ENCODE assay signal across 9 cellular contexts in genomic region chr2:100818003-100818605, GRCh38. TPM values are rescaled to one million over a fixed set of nuclear protein-coding genes. Genes with fewer than 3 reads are reported as not detected.
DNase-seq lines count a peak whose midpoint lies in the region; ATAC-seq and TF ChIP-seq lines count a peak whose summit lies in the region.
"Had no signal": no experiment of that assay in that cellular context is flagged by ENCODE, and none has a peak within 500 bp of the region (broad histone marks: within the 10 kb centered on the region; RNA-seq: fewer than 3 reads in every experiment).

No MANE protein-coding gene starts in this region.

- H3K23ac ChIP-seq in mesendoderm (ENCODE audit: low read length), result no peak overlapping the region

- H3K4me1 ChIP-seq in effector memory CD4-positive, alpha-beta T cell (ENCODE audit: control insufficient read depth, insufficient read depth, low read length, poor library complexity, severe bottlenecking), result peaks cover 5% of the 10 kb centered on the region
- no peaks in the 10 kb centered on the region for H3K4me1 ChIP-seq in mesendoderm (ENCODE audit: control insufficient read depth, low read depth, low read length)
- H3K4me1 ChIP-seq in upper lobe of right lung, result peaks cover 9% of the 10 kb centered on the region

- H3K4ac ChIP-seq in mesendoderm (ENCODE audit: low read depth, low read length), result no peak overlapping the region

- peaks cover 9% of the 10 kb centered on the region for H3K27me3 ChIP-seq in effector memory CD4-positive, alpha-beta T cell (replicated peaks; ENCODE audit: control insufficient read depth, insufficient read depth, low read length, poor library complexity, severe bottlenecking)
- H3K27me3 ChIP-seq in mesendoderm (ENCODE audit: insufficient read depth, low read length, poor library complexity) (peaks cover 25% of the 10 kb centered on the region), upper lobe of right lung (peaks cover 10% of the 10 kb centered on the region)

- H3K4me3 ChIP-seq in effector memory CD4-positive, alpha-beta T cell (ENCODE audit: insufficient read depth, low read depth, low read length, poor library complexity, severe bottlenecking), result peak overlapping the region; percentile 43
- no peak overlapping the region for H3K4me3 ChIP-seq in mesendoderm (ENCODE audit: low read length)
- peak overlapping the region; percentile 57 for H3K4me3 ChIP-seq in upper lobe of right lung

- peaks cover 25% of the 10 kb centered on the region for H3K27me3 Mint-ChIP-seq in activated T-cell treated with anti-CD3 and anti-CD28 coated beads, Interleukin-2, amount 50 U/mL, for 4 hours (ENCODE audit: low read depth)

- peak overlapping the region; percentile 67 for H3K4me3 Mint-ChIP-seq in activated T-cell treated with anti-CD3 and anti-CD28 coated beads, Interleukin-2, amount 50 U/mL, for 4 hours
- H3K4me3 Mint-ChIP-seq: activated B cell treated with CpG ODN at 0.5 μM for 24 hours had no signal

- H3K18ac ChIP-seq in mesendoderm (ENCODE audit: low read length), result no peak overlapping the region

- H2BK5ac ChIP-seq in mesendoderm (ENCODE audit: low read length), result no peak overlapping the region

- no peaks in the 10 kb centered on the region for H3K36me3 ChIP-seq in effector memory CD4-positive, alpha-beta T cell (ENCODE audit: control insufficient read depth, insufficient read depth, low read length)
- H3K36me3 ChIP-seq in mesendoderm (ENCODE audit: control insufficient read depth, insufficient read depth, low read length) (no peaks in the 10 kb centered on the region), upper lobe of right lung (no peaks in the 10 kb centered on the region)

- no peak overlapping the region for H3K9ac ChIP-seq in mesendoderm (ENCODE audit: low read length)

- no peaks in the 10 kb centered on the region for H3K36me3 Mint-ChIP-seq in activated T-cell treated with anti-CD3 and anti-CD28 coated beads, Interleukin-2, amount 50 U/mL, for 4 hours (ENCODE audit: insufficient read depth)

- H3K9me3 Mint-ChIP-seq in activated T-cell treated with anti-CD3 and anti-CD28 coated beads, Interleukin-2, amount 50 U/mL, for 4 hours, result no peaks in the 10 kb centered on the region
- H3K9me3 Mint-ChIP-seq: activated B cell treated with CpG ODN at 0.5 μM for 24 hours had no signal

- H3K56ac ChIP-seq in mesendoderm (ENCODE audit: low read length), result no peak overlapping the region

- no peak overlapping the region for H2AK5ac ChIP-seq in mesendoderm (ENCODE audit: low read length)

- peak; percentile 12 for DNase-seq in activated T-cell treated with anti-CD3 and anti-CD28 coated beads, Interleukin-2, amount 50 U/mL, for 4 hours
- DNase-seq in activated T-cell treated with anti-CD3 and anti-CD28 coated beads, Interleukin-2, amount 50 U/mL, for 1 hour, result no peak
- DNase-seq in effector memory CD4-positive, alpha-beta T cell, result no peak
- DNase-seq in mesendoderm (no peak), upper lobe of right lung (no peak), DMS 273 (lab: John Stamatoyannopoulos, UW; ENCODE audit: unreplicated experiment) (no peak)
- DNase-seq: activated B cell treated with CpG ODN at 0.5 μM for 24 hours had no signal

- H3K4me2 ChIP-seq in mesendoderm (ENCODE audit: low read length), result peak overlapping the region; percentile 5

- no peak overlapping the region for H2BK15ac ChIP-seq in mesendoderm (replicated peaks; ENCODE audit: low read depth)

- no peak overlapping the region for H4K8ac ChIP-seq in mesendoderm (ENCODE audit: low read depth, low read length)

- peaks cover 31% of the 10 kb centered on the region for H3K4me1 Mint-ChIP-seq in activated T-cell treated with anti-CD3 and anti-CD28 coated beads, Interleukin-2, amount 50 U/mL, for 4 hours (ENCODE audit: low read depth)

- intact Hi-C loops in upper lobe of right lung (cut with DNase I), result no loop called here

- H4K5ac ChIP-seq in mesendoderm (ENCODE audit: low read length), result no peak overlapping the region

- no CpG with 5 or more reads among the region's 16 CpGs for WGBS in mesendoderm (ENCODE audit: extremely low coverage, insufficient coverage, low lambda C conversion rate)

- no peaks in the 10 kb centered on the region for H3K79me1 ChIP-seq in mesendoderm (ENCODE audit: low read length)

- H3K27ac ChIP-seq in effector memory CD4-positive, alpha-beta T cell (ENCODE audit: insufficient read depth, low read length, poor library complexity, severe bottlenecking), result no peak overlapping the region
- H3K27ac ChIP-seq in mesendoderm (ENCODE audit: low read depth, low read length), result no peak overlapping the region
- peak overlapping the region; percentile 34 for H3K27ac ChIP-seq in upper lobe of right lung

- peak in 1 of 2 donors; percentile 19 for ATAC-seq in activated T-cell treated with anti-CD3 and anti-CD28 coated beads, Interleukin-2, amount 50 U/mL, for 4 hours
- ATAC-seq in upper lobe of right lung (peak; percentile 1), GM21360 (IDR thresholded peaks at IDR 0.05; ENCODE audit: unreplicated experiment) (no peak), HG03378 (IDR thresholded peaks at IDR 0.05; ENCODE audit: unreplicated experiment) (no peak)

- no peaks in the 10 kb centered on the region for H3K9me3 ChIP-seq in effector memory CD4-positive, alpha-beta T cell (ENCODE audit: control insufficient read depth, low read length)
- H3K9me3 ChIP-seq in upper lobe of right lung, result no peaks in the 10 kb centered on the region

- no peak for TF ChIP-seq CTCF in upper lobe of right lung (IDR thresholded peaks at IDR 0.05)

- H3K79me2 ChIP-seq in mesendoderm (ENCODE audit: control insufficient read depth, insufficient read depth, low read length), result no peaks in the 10 kb centered on the region

- H2BK120ac ChIP-seq in mesendoderm (ENCODE audit: low read depth, low read length), result no peak overlapping the region

RNA-seq across cellular contexts. Expression of gene NPAS2, which starts 1.8 kb away (rescaled TPM):
- total RNA-seq in activated T-cell treated with anti-CD3 and anti-CD28 coated beads, Interleukin-2, amount 50 U/mL, for 4 hours, result 10 to 100 TPM in 2 of 3 donors, 1 to 10 TPM in 1; 4.8 to 14.6 (median 10.4) TPM
- polyA plus RNA-seq in mesendoderm (2013, experiment 1 of 2), result 0.34 TPM
- 0.41 TPM for polyA plus RNA-seq in mesendoderm (2013, experiment 2 of 2)
- total RNA-seq in upper lobe of right lung, result 11.4 TPM
- total RNA-seq: activated B cell treated with CpG ODN at 0.5 μM for 24 hours had no signal
